In genomic region chr4:775485-775884, GRCh38 we compare ENCODE assay signal across 8 cellular contexts. TPM values are rescaled to one million over a fixed set of nuclear protein-coding genes. Genes with fewer than 3 reads are reported as not detected.
DNase-seq lines count a peak whose midpoint lies in the region; ATAC-seq and TF ChIP-seq lines count a peak whose summit lies in the region.
"Not testable (repeated sequence)": the region's sequence is repeated elsewhere in the genome, so short reads cannot be mapped to it uniquely, and the experiment has no call there.
"Had no signal": no experiment of that assay in that cellular context is flagged by ENCODE, and none has a peak within 500 bp of the region (broad histone marks: within the 10 kb centered on the region; RNA-seq: fewer than 3 reads in every experiment).

No MANE protein-coding gene starts in this region.

- H3K4me1 ChIP-seq in CD4-positive, alpha-beta memory T cell (ENCODE audit: insufficient read depth, low read length) = peaks cover 68% of the 10 kb centered on the region
- H3K4me1 ChIP-seq in HEK293 (ENCODE audit: control insufficient read depth, insufficient read depth, low read length); smooth muscle cell (ENCODE audit: low read depth): not testable (repeated sequence)

- H3F3A ChIP-seq in smooth muscle cell (ENCODE audit: low read depth) = peaks cover 29% of the 10 kb centered on the region

- peaks cover 34 to 84% (median 59%) of the 10 kb centered on the region in 4 donors for H3K4me1 Mint-ChIP-seq in CD4-positive, alpha-beta memory T cell
- peaks cover 49% of the 10 kb centered on the region for H3K4me1 Mint-ChIP-seq in activated CD4-positive, alpha-beta memory T cell treated with anti-CD3 and anti-CD28 coated beads for 36 hours (ENCODE audit: low read depth)
- peaks cover 60% of the 10 kb centered on the region for H3K4me1 Mint-ChIP-seq in activated naive CD8-positive, alpha-beta T cell treated with anti-CD3 and anti-CD28 coated beads, Interleukin-2, amount 50 U/mL, for 24 hours
- H3K4me1 Mint-ChIP-seq in chondrocyte (ENCODE audit: low read depth) = peaks cover 62% of the 10 kb centered on the region
- peaks cover 25 to 78% (median 67%) of the 10 kb centered on the region in 4 donors for H3K4me1 Mint-ChIP-seq in naive thymus-derived CD8-positive, alpha-beta T cell

- H3K27me3 ChIP-seq in CD4-positive, alpha-beta memory T cell (ENCODE audit: insufficient read depth, low read length); smooth muscle cell (ENCODE audit: low read depth): not testable (repeated sequence)

- peaks cover 84% of the 10 kb centered on the region for H3K79me2 ChIP-seq in smooth muscle cell (ENCODE audit: low read depth)

- CTCF ChIA-PET in CD4-positive, alpha-beta memory T cell (lab: Charles Lee; ENCODE audit: partially characterized antibody) = interaction anchor here (1.0 to 1.4 kb wide), 2 partner anchors 9 to 33 kb away, joined by 3 read pairs; no protein-coding TSS in a partner anchor
- CTCF ChIA-PET in HEK293 (lab: Yijun Ruan, JAX) = not testable (repeated sequence)
- CTCF ChIA-PET in activated CD4-positive, alpha-beta memory T cell treated with anti-CD3 and anti-CD28 coated beads for 36 hours (lab: Charles Lee) = interaction anchor here (1.3 kb wide), 1 partner anchor 33 kb away, joined by 7 read pairs; no protein-coding TSS in a partner anchor

- not testable (repeated sequence) for H3K4me3 ChIP-seq in CD4-positive, alpha-beta memory T cell (ENCODE audit: low read length in 2 of 2); HEK293 (ENCODE audit: low read depth, low read length); smooth muscle cell

- H3K36me3 ChIP-seq in CD4-positive, alpha-beta memory T cell (ENCODE audit: insufficient read depth, low read length) = peaks cover 12% of the 10 kb centered on the region
- peaks cover 22 to 78% of the 10 kb centered on the region in 2 experiments; a peak in 2 of 3 replicates for H3K36me3 ChIP-seq in HEK293 (ENCODE audit: control insufficient read depth in 2 of 2, insufficient read depth in 1 of 2, low read length in 2 of 2)
- not testable (repeated sequence) for H3K36me3 ChIP-seq in smooth muscle cell (ENCODE audit: low read depth)

- H3K9me3 ChIP-seq in CD4-positive, alpha-beta memory T cell (ENCODE audit: control insufficient read depth in 1 of 2, low read length in 2 of 2); HEK293 (ENCODE audit: control insufficient read depth, insufficient read depth, low read depth, low read length); smooth muscle cell (replicated peaks; ENCODE audit: low read depth): not testable (repeated sequence)

- 28% methylated on average over 2 of the region's 2 CpGs for WGBS in smooth muscle cell (ENCODE audit: low lambda C conversion rate)

- H3K9ac ChIP-seq in smooth muscle cell (ENCODE audit: low read depth) = peak overlapping the region; percentile 48

- intact Hi-C loops in CD4-positive, alpha-beta memory T cell (cut with micrococcal nuclease) = not testable (repeated sequence)
- intact Hi-C loops in activated CD4-positive, alpha-beta memory T cell treated with anti-CD3 and anti-CD28 coated beads for 36 hours (cut with micrococcal nuclease) = loop anchor here (1.0 kb wide), 1 partner anchor 104 kb away; no protein-coding TSS in a partner anchor

- H3K4me2 ChIP-seq in smooth muscle cell = peak overlapping the region; percentile 77

- H3K27me3 Mint-ChIP-seq in CD4-positive, alpha-beta memory T cell; activated CD4-positive, alpha-beta memory T cell treated with anti-CD3 and anti-CD28 coated beads for 36 hours; activated naive CD8-positive, alpha-beta T cell treated with anti-CD3 and anti-CD28 coated beads, Interleukin-2, amount 50 U/mL, for 24 hours; chondrocyte (ENCODE audit: low read depth); naive thymus-derived CD8-positive, alpha-beta T cell: not testable (repeated sequence)

- H3K27ac ChIP-seq in CD4-positive, alpha-beta memory T cell (ENCODE audit: low read depth, low read length); HEK293 (ENCODE audit: extremely low read depth, low read depth, low read length): not testable (repeated sequence)
- H3K27ac ChIP-seq in smooth muscle cell (ENCODE audit: low read depth) = peak overlapping the region; percentile 82

- POLR2A ChIA-PET in CD4-positive, alpha-beta memory T cell (lab: Charles Lee; ENCODE audit: partially characterized antibody) = interaction anchor here (1.1 to 1.2 kb wide), 2 partner anchors 11 to 12 kb away, joined by 3 to 4 read pairs; no protein-coding TSS in a partner anchor
- POLR2A ChIA-PET in HEK293 (lab: Yijun Ruan, JAX) = interaction anchor here (0.8 kb wide), 1 partner anchor 155 kb away, joined by 3 read pairs; no protein-coding TSS in a partner anchor
- POLR2A ChIA-PET in activated CD4-positive, alpha-beta memory T cell treated with anti-CD3 and anti-CD28 coated beads for 36 hours (lab: Charles Lee) = not testable (repeated sequence)
- POLR2A ChIA-PET in naive thymus-derived CD8-positive, alpha-beta T cell (lab: Charles Lee) = interaction anchor here (1.1 kb wide), 1 partner anchor 212 kb away, joined by 3 read pairs; the partner anchor contains the start of gene IDUA

- peak overlapping the region in 3 of 8 donors; percentile 42 to 57 (median 48) for H3K4me3 Mint-ChIP-seq in CD4-positive, alpha-beta memory T cell
- H3K4me3 Mint-ChIP-seq in activated CD4-positive, alpha-beta memory T cell treated with anti-CD3 and anti-CD28 coated beads for 36 hours; activated naive CD8-positive, alpha-beta T cell treated with anti-CD3 and anti-CD28 coated beads, Interleukin-2, amount 50 U/mL, for 24 hours; chondrocyte (ENCODE audit: unreplicated experiment): not testable (repeated sequence)
- peak overlapping the region in 7 of 10 donors; percentile 54 to 80 (median 66) for H3K4me3 Mint-ChIP-seq in naive thymus-derived CD8-positive, alpha-beta T cell

- H3K9me3 Mint-ChIP-seq in CD4-positive, alpha-beta memory T cell; activated CD4-positive, alpha-beta memory T cell treated with anti-CD3 and anti-CD28 coated beads for 36 hours; activated naive CD8-positive, alpha-beta T cell treated with anti-CD3 and anti-CD28 coated beads, Interleukin-2, amount 50 U/mL, for 24 hours; chondrocyte (ENCODE audit: low read depth); naive thymus-derived CD8-positive, alpha-beta T cell: not testable (repeated sequence)

- not testable (repeated sequence) for DNase-seq in CD4-positive, alpha-beta memory T cell; activated CD4-positive, alpha-beta memory T cell treated with anti-CD3 and anti-CD28 coated beads for 36 hours; activated naive CD8-positive, alpha-beta T cell treated with anti-CD3 and anti-CD28 coated beads, Interleukin-2, amount 50 U/mL, for 24 hours; chondrocyte (ENCODE audit: low spot score); naive thymus-derived CD8-positive, alpha-beta T cell; smooth muscle cell (lab: John Stamatoyannopoulos, UW; ENCODE audit: unreplicated experiment)

- peak overlapping the region in 4 of 7 donors; percentile 62 to 85 (median 69) for H3K27ac Mint-ChIP-seq in CD4-positive, alpha-beta memory T cell
- H3K27ac Mint-ChIP-seq in activated CD4-positive, alpha-beta memory T cell treated with anti-CD3 and anti-CD28 coated beads for 36 hours = peak overlapping the region; percentile 18
- H3K27ac Mint-ChIP-seq in activated naive CD8-positive, alpha-beta T cell treated with anti-CD3 and anti-CD28 coated beads, Interleukin-2, amount 50 U/mL, for 24 hours = peak overlapping the region; percentile 5
- H3K27ac Mint-ChIP-seq in chondrocyte (ENCODE audit: unreplicated experiment) = peak overlapping the region; percentile 36
- peak overlapping the region in 5 of 10 donors; percentile 34 to 86 (median 65) for H3K27ac Mint-ChIP-seq in naive thymus-derived CD8-positive, alpha-beta T cell

- H3K36me3 Mint-ChIP-seq in CD4-positive, alpha-beta memory T cell = peaks cover 44 to 54% of the 10 kb centered on the region in 2 donors
- peaks cover 44% of the 10 kb centered on the region for H3K36me3 Mint-ChIP-seq in activated CD4-positive, alpha-beta memory T cell treated with anti-CD3 and anti-CD28 coated beads for 36 hours
- H3K36me3 Mint-ChIP-seq in activated naive CD8-positive, alpha-beta T cell treated with anti-CD3 and anti-CD28 coated beads, Interleukin-2, amount 50 U/mL, for 24 hours (ENCODE audit: low read depth) = peaks cover 68% of the 10 kb centered on the region
- peaks cover 23% of the 10 kb centered on the region for H3K36me3 Mint-ChIP-seq in chondrocyte (ENCODE audit: low read depth)
- H3K36me3 Mint-ChIP-seq in naive thymus-derived CD8-positive, alpha-beta T cell = peaks cover 4 to 65% (median 9%) of the 10 kb centered on the region in 3 donors

- not testable (repeated sequence) for H2AFZ ChIP-seq in smooth muscle cell (ENCODE audit: low read depth)

- ATAC-seq in activated naive CD8-positive, alpha-beta T cell treated with anti-CD3 and anti-CD28 coated beads, Interleukin-2, amount 50 U/mL, for 24 hours; naive thymus-derived CD8-positive, alpha-beta T cell: not testable (repeated sequence)

- not testable (repeated sequence) for TF ChIP-seq CTCF in HEK293 (tag by site-specific recombination; IDR thresholded peaks at IDR 0.05); chondrocyte (IDR thresholded peaks at IDR 0.05); smooth muscle cell (IDR thresholded peaks at IDR 0.05; ENCODE audit: borderline replicate concordance, insufficient read depth, poor library complexity, severe bottlenecking)

- peaks cover 100% of the 10 kb centered on the region for H4K20me1 ChIP-seq in smooth muscle cell (ENCODE audit: low read depth)

TF ChIP-seq in HEK293, 187 proteins besides CTCF, POLR2A, EP300 and RAD21:
- TF ChIP-seq ZFHX2 (tag by site-specific recombination; conservative IDR thresholded peaks at IDR 0.05) (peak; percentile 32; the same call in 1 of the 2 replicates), EGR2 (tag by site-specific recombination; IDR thresholded peaks at IDR 0.05; ENCODE audit: low read depth) (peak; percentile 80)

RNA-seq across cellular contexts. Expression of gene CPLX1, which starts 50.4 kb away (rescaled TPM):
- total RNA-seq in CD4-positive, alpha-beta memory T cell = 1 to 10 TPM in 1 of 2 experiments, under 1 TPM in 1; 0.64 to 1.5 TPM
- polyA plus RNA-seq in CD4-positive, alpha-beta memory T cell = under 1 TPM in 1 of 2 donors, not detected in 1; 0.26 TPM
- total RNA-seq in activated CD4-positive, alpha-beta memory T cell treated with anti-CD3 and anti-CD28 coated beads for 36 hours = under 1 TPM; 0.43 to 0.61 TPM
- not detected in 3 replicates for total RNA-seq in chondrocyte
- under 1 TPM in 1 of 2 experiments, not detected in 1; 0.29 TPM for total RNA-seq in naive thymus-derived CD8-positive, alpha-beta T cell
- polyA plus RNA-seq in naive thymus-derived CD8-positive, alpha-beta T cell = not detected
- 0.58 TPM in 1 of 2 replicates, not detected in the other for total RNA-seq in smooth muscle cell
- polyA plus RNA-seq in smooth muscle cell = not detected in 2 replicates
- polyA plus RNA-seq: AG04450 had no signal
